In genomic region chr17:44774271-44775135, GRCh38 we compare ENCODE assay signal across 8 cellular contexts. TPM values are rescaled to one million over a fixed set of nuclear protein-coding genes. Genes with fewer than 3 reads are reported as not detected.
DNase-seq lines count a peak whose midpoint lies in the region; ATAC-seq and TF ChIP-seq lines count a peak whose summit lies in the region.

No MANE protein-coding gene starts in this region.

- no peaks in the 10 kb centered on the region for H3K9me3 ChIP-seq in left lung

- H3K36me3 ChIP-seq in left lung, result no peaks in the 10 kb centered on the region

- peaks cover 0 to 71% of the 10 kb centered on the region in 2 donors for H3K27me3 ChIP-seq in left lung

- intact Hi-C loops in left lung (cut with DNase I), result loop anchor here (5.0 to 10.0 kb wide), 3 partner anchors 90 to 240 kb away; no protein-coding TSS in a partner anchor

- H3K27ac ChIP-seq in coronary artery, result peak overlapping the region in 1 of 2 donors; percentile 3
- H3K27ac ChIP-seq in left lung, result no peak overlapping the region

- DNase-seq in EL, result peak; percentile 86
- DNase-seq in NCI-H524 (lab: John Stamatoyannopoulos, UW), result peak; percentile 79 to 92
- DNase-seq in activated CD4-positive, alpha-beta T cell treated with anti-CD3 and anti-CD28 coated beads for 48 hours, result peak; percentile 94
- DNase-seq in coronary artery (ENCODE audit: low spot score), result peak; percentile 86
- DNase-seq in left lung, result peak; percentile 83 to 99
- peak; percentile 94 to 97 for DNase-seq in stimulated activated CD4-positive, alpha-beta T cell treated with anti-CD3 and anti-CD28 coated beads, Interleukin-2, amount 100 ng/mL, for 24 hours

- H3K4me1 ChIP-seq in left lung, result peaks cover 8 to 25% of the 10 kb centered on the region in 2 donors

- TF ChIP-seq CTCF in coronary artery (IDR thresholded peaks at IDR 0.05) (peak; percentile 95), left lung (IDR thresholded peaks at IDR 0.05) (peak; percentile 97 to 99)

- ATAC-seq in HG03378 (IDR thresholded peaks at IDR 0.05; ENCODE audit: unreplicated experiment) (peak; percentile 27), left lung (peak; percentile 85), HG02588 (IDR thresholded peaks at IDR 0.05; ENCODE audit: unreplicated experiment) (no peak)

- H3K4me3 ChIP-seq in coronary artery, result peak overlapping the region; percentile 77
- H3K4me3 ChIP-seq in left lung, result peak overlapping the region; percentile 53 to 60

RNA-seq across cellular contexts. Expression of gene ADAM11, which starts 15.7 kb away (rescaled TPM):
- total RNA-seq in left lung, result under 1 TPM; 0.13 to 0.64 TPM

RNA-seq across cellular contexts. Expression of gene GJC1, which starts 55.6 kb away (rescaled TPM):
- total RNA-seq in left lung, result 10 to 100 TPM; 17.3 to 18.8 TPM
